Comparison of ENCODE assay signal across 24 cellular contexts in the genomic region with DNA sequence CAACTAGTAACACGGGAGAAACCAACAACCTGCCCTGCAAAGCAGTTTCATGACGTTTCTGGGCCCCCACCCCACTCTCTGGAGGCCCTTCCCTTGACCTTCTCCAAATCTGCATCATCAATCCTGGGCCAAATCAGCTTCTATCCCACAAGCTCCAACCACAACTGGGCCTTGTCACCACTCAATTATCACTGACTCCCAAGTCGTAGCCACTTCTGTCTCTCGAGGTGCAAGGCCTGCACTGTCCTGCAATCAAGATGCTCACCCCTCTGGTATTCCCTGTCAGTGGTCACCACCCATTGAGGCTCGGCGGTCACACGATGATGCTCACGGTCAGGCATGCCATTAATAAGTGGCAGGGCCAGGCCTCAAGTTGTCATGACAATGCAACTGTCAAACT. TPM values are rescaled to one million over a fixed set of nuclear protein-coding genes. Genes with fewer than 3 reads are reported as not detected.
A peak's percentile ranks its signal among the peaks of the same experiment; 100 is the strongest.
DNase-seq lines count a peak whose midpoint lies in the region; TF ChIP-seq lines count a peak whose summit lies in the region.
"Had no signal": no experiment of that assay in that cellular context is flagged by ENCODE, and none has a peak within 500 bp of the region (broad histone marks: within the 10 kb centered on the region; RNA-seq: fewer than 3 reads in every experiment).

No MANE protein-coding gene starts in this region.

- no peak overlapping the region for H3K4me3 ChIP-seq in BLaER1 treated with 17β-estradiol and CSF1 and Interleukin-3, amounts not matched to agents 10 nM and 100 nM
- no peak overlapping the region for H3K4me3 ChIP-seq in MG63
- H3K4me3 ChIP-seq: psoas muscle, smooth muscle cell, uterus had no signal

- no peaks in the 10 kb centered on the region for H3K9me3 Mint-ChIP-seq in HFFc6
- H3K9me3 Mint-ChIP-seq in Calu3 (ENCODE audit: low read depth, unreplicated experiment) = no peaks in the 10 kb centered on the region
- H3K9me3 Mint-ChIP-seq: nephron progenitor cell, T-cell had no signal

- peaks cover 15 to 66% (median 58%) of the 10 kb centered on the region in 11 experiments; a peak in 21 of 22 replicates for H3K36me3 ChIP-seq in BLaER1 treated with 17β-estradiol and CSF1 and Interleukin-3, amounts not matched to agents 10 nM and 100 nM
- H3K36me3 ChIP-seq in MG63 = peaks cover 65% of the 10 kb centered on the region
- H3K36me3 ChIP-seq: uterus had no signal

- DNase-seq in HFFc6 = no peak
- peak; percentile 24 for DNase-seq in amniotic epithelial cell (ENCODE audit: low read depth)
- peak; percentile 62 for DNase-seq in kidney tubule cell (ENCODE audit: low spot score)
- DNase-seq in cerebellum (ENCODE audit: low spot score) = no peak
- no peak for DNase-seq in activated effector memory CD4-positive, alpha-beta T cell treated with Interleukin-2 at 50 U/mL for 16 hours
- DNase-seq in Calu3 = no peak
- no peak for DNase-seq in MG63
- DNase-seq: activated CD4-positive, alpha-beta T cell treated with anti-CD3 and anti-CD28 coated beads, Interleukin-2, amount 50 U/mL, for 1 hour; dermis blood vessel endothelial cell; DMS79 treated with DMSO at 0.1 percent for 48 hours; Karpas-422; midbrain; NCI-H1417 treated with DMSO at 0.1 percent for 48 hours; NCI-H2171; NCI-H69; nephron progenitor cell; SIG-M5; stimulated activated CD4-positive, alpha-beta T cell treated with anti-CD3 and anti-CD28 coated beads, Interleukin-4, amount 100 ng/mL, for 4 hours; T-cell; uterus had no signal

- H4K20me1 ChIP-seq in BLaER1 treated with 17β-estradiol and CSF1 and Interleukin-3, amounts not matched to agents 10 nM and 100 nM = peaks cover 97 to 100% (median 100%) of the 10 kb centered on the region in 11 experiments

- H3K36me3 Mint-ChIP-seq in HFFc6 (ENCODE audit: low read depth) (peaks cover 9% of the 10 kb centered on the region; the same call in 1 of the 2 replicates), Calu3 (ENCODE audit: insufficient read depth, unreplicated experiment) (peaks cover 6% of the 10 kb centered on the region)
- H3K36me3 Mint-ChIP-seq: T-cell had no signal

- TF ChIP-seq CTCF in HFFc6 (IDR thresholded peaks at IDR 0.05) (no peak), Calu3 (IDR thresholded peaks at IDR 0.05; ENCODE audit: unreplicated experiment) (no peak)

- no TSS peak for BruUV-seq in Calu3 (replicated peaks; lab: Mats Ljungman, UMichigan)

- H3K4me3 Mint-ChIP-seq in HFFc6 (no peak overlapping the region), Calu3 (ENCODE audit: low read depth, unreplicated experiment) (no peak overlapping the region)
- H3K4me3 Mint-ChIP-seq: nephron progenitor cell, T-cell had no signal

- H3K27ac ChIP-seq in BLaER1 treated with 17β-estradiol and CSF1 and Interleukin-3, amounts not matched to agents 10 nM and 100 nM = peak overlapping the region in 2 of 11 experiments; percentile 5 to 17; a peak in 1 of 22 replicates
- H3K27ac ChIP-seq: psoas muscle, uterus had no signal

- CTCF ChIA-PET in Calu3 (lab: Charles Lee) = no interaction called here

- H3K4me1 Mint-ChIP-seq in HFFc6 (ENCODE audit: low read depth) (peaks cover 68% of the 10 kb centered on the region), Calu3 (ENCODE audit: low read depth, unreplicated experiment) (peaks cover 23% of the 10 kb centered on the region)

- H3K9ac ChIP-seq in BLaER1 treated with 17β-estradiol and CSF1 and Interleukin-3, amounts not matched to agents 10 nM and 100 nM = peak overlapping the region in 4 of 11 experiments; percentile 7 to 39 (median 14); a peak in 5 of 22 replicates

- H3K9me3 ChIP-seq in BLaER1 treated with 17β-estradiol and CSF1 and Interleukin-3, amounts not matched to agents 10 nM and 100 nM (replicated peaks in 1 of 11) = no peaks in the 10 kb centered on the region
- no peaks in the 10 kb centered on the region for H3K9me3 ChIP-seq in MG63
- H3K9me3 ChIP-seq: psoas muscle, uterus had no signal

- no peaks in the 10 kb centered on the region for H3K27me3 ChIP-seq in BLaER1 treated with 17β-estradiol and CSF1 and Interleukin-3, amounts not matched to agents 10 nM and 100 nM
- H3K27me3 ChIP-seq in MG63 = no peaks in the 10 kb centered on the region
- H3K27me3 ChIP-seq: uterus had no signal

- peaks cover 1% of the 10 kb centered on the region; the same call in 1 of the 2 replicates for H3K27me3 Mint-ChIP-seq in HFFc6 (ENCODE audit: insufficient read depth)
- H3K27me3 Mint-ChIP-seq in Calu3 (ENCODE audit: unreplicated experiment) = no peaks in the 10 kb centered on the region
- H3K27me3 Mint-ChIP-seq: T-cell had no signal

- H3K27ac Mint-ChIP-seq in HFFc6 = peak overlapping the region; percentile 49; the same call in 1 of the 2 replicates
- H3K27ac Mint-ChIP-seq in Calu3 (ENCODE audit: unreplicated experiment) = no peak overlapping the region
- H3K27ac Mint-ChIP-seq: nephron progenitor cell, T-cell had no signal

- peak overlapping the region; percentile 16 to 78 (median 49); a peak in 21 of 22 replicates for H3K4me2 ChIP-seq in BLaER1 treated with 17β-estradiol and CSF1 and Interleukin-3, amounts not matched to agents 10 nM and 100 nM
- H3K4me2 ChIP-seq: smooth muscle cell had no signal

- peaks cover 75 to 94% (median 86%) of the 10 kb centered on the region in 10 experiments for H3K4me1 ChIP-seq in BLaER1 treated with 17β-estradiol and CSF1 and Interleukin-3, amounts not matched to agents 10 nM and 100 nM

- intact Hi-C loops in Calu3 (cut with micrococcal nuclease; ENCODE audit: unreplicated experiment) = no loop called here

RNA-seq across cellular contexts. Expression of gene ELAVL1, which starts 7.4 kb away (rescaled TPM):
- total RNA-seq in HFFc6 (2021; fragmentation: NEBNext Ultra II Directional; extraction: Animal tissue kit (Norgen Biotek cat#: 25700)) = 100 to 1,000 TPM; 105 to 127 (median 115) TPM
- total RNA-seq in cerebellum (20.2 TPM), Calu3 (2022) (81.2 and 84.9 TPM in 2 replicates)
- total RNA-seq in MG63 (2014; rRNA removed; shearing (Covaris generic); ENCODE audit: low replicate concordance) = 90.8 and 118 TPM in 2 replicates

RNA-seq across cellular contexts. Expression of gene CCL25, which starts 54.5 kb away (rescaled TPM):
- total RNA-seq in HFFc6 (2021; fragmentation: NEBNext Ultra II Directional; extraction: Animal tissue kit (Norgen Biotek cat#: 25700)) = not detected
- total RNA-seq in cerebellum (not detected), Calu3 (2022) (not detected in 2 replicates)
- total RNA-seq in MG63 (2014; rRNA removed; shearing (Covaris generic); ENCODE audit: low replicate concordance) = not detected in 2 replicates
- total RNA-seq: dermis blood vessel endothelial cell, psoas muscle, smooth muscle cell, subcutaneous adipose tissue, uterus had no signal

RNA-seq across cellular contexts. Expression of gene TIMM44, which starts 54.6 kb away (rescaled TPM):
- 10 to 100 TPM; 42.9 to 53.5 (median 46.1) TPM for total RNA-seq in HFFc6 (2021; fragmentation: NEBNext Ultra II Directional; extraction: Animal tissue kit (Norgen Biotek cat#: 25700))
- 36.4 TPM for total RNA-seq in cerebellum
- 55.0 and 57.8 TPM in 2 replicates for total RNA-seq in Calu3 (2022)
- total RNA-seq in MG63 (2014; rRNA removed; shearing (Covaris generic); ENCODE audit: low replicate concordance) = 132 and 210 TPM in 2 replicates

Comparison
In these comparisons a context has a peak if more than half of its experiments do, and no peak if none do; other contexts are left out.
1. DNase-seq: peak in amniotic epithelial cell (single experiment) and kidney tubule cell (single experiment); none in HFFc6 (single experiment), cerebellum (single experiment), activated effector memory CD4-positive, alpha-beta T cell treated with Interleukin-2 at 50 U/mL for 16 hours (single experiment), Calu3 (single experiment) and MG63 (single experiment).